In the genomic region with DNA sequence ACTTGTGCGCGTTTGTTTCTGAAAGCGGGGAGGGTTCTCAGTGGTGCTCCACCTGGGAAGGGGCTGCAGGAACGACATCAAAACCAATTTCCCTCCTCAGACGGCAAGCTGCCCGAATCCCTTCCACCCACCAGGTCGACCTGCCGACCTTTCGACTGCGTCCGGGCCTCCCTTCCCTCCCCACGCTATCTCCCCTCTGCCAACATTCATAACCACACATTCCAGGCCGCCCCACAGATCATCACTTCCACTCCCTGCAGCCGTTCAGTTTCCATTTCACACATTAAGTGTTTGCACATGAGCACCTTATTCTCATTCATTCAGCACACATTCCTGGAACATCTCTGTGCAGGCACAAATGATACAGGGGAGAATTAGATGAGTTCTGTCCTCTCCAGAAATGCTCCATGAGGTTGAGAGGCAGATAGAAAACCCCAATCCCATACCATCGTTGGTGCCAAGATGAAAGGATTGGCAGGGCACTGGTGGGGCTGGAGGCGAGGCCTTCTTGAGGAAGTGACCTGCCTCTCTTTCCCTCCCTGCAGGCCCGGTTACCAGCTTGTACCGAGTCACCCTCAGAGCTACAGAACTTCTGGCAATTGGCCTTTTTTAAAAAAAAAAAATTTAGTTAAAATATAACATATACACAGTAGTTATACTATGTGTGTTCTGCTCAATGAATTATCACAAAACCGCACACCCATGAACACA, we compare ENCODE assay signal across 13 cellular contexts.
"Had no signal": no experiment of that assay in that cellular context is flagged by ENCODE, and none has a peak within 500 bp of the region (broad histone marks: within the 10 kb centered on the region; RNA-seq: fewer than 3 reads in every experiment).

No MANE protein-coding gene starts in this region.

- ATAC-seq: foreskin keratinocyte had no signal

- DNase-seq: activated CD4-positive, CD25-positive, alpha-beta regulatory T cell treated with anti-CD3 and anti-CD28 coated beads, Interleukin-2, amount 50 U/mL, for 72 hours; activated naive CD4-positive, alpha-beta T cell treated with anti-CD3 and anti-CD28 coated beads, Interleukin-2, amount 10 ng/mL, durations not matched to agents 7 days and 5 days; activated T-cell treated with anti-CD3 and anti-CD28 coated beads, Interleukin-2, amount 50 U/mL, for 1 hour; cortex of kidney; effector CD4-positive, alpha-beta T cell; esophagus squamous epithelium; foreskin keratinocyte; heart left ventricle; small intestine; stimulated activated CD4-positive, alpha-beta T cell treated with anti-CD3 and anti-CD28 coated beads, Interleukin-4, amount 100 ng/mL, for 24 hours; stimulated activated naive CD4-positive, alpha-beta T cell had no signal

- H3K9me3 ChIP-seq: esophagus squamous epithelium, heart left ventricle, tibial artery, vagina had no signal

- H3K27ac ChIP-seq: foreskin keratinocyte, tibial artery, vagina had no signal

- H3K36me3 ChIP-seq: vagina had no signal

- H3K27me3 ChIP-seq: esophagus squamous epithelium, foreskin keratinocyte, heart left ventricle, tibial artery, vagina had no signal

- H3K4me3 ChIP-seq: esophagus squamous epithelium, heart left ventricle, tibial artery, vagina had no signal
